Comparison of ENCODE assay signal across 17 cellular contexts in the genomic region with DNA sequence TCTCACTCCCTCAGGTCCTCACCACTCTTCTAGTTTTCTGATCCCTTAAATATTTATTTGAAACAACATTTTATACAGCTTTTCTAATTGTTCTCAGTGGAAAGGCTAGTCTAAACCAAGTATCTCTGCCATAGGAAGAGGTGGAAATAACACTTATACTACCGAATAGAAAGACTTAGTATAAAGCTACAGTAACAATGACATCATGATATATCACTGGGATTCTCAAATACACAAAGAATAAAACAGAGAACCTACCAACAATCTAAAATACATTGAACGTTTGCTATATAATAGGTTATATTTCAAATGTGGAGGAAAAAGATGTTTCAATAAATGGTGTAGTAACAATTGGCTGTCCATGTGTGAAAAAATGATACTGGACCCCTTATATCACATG.
DNase-seq lines count a peak whose midpoint lies in the region; ATAC-seq and TF ChIP-seq lines count a peak whose summit lies in the region.
"Had no signal": no experiment of that assay in that cellular context is flagged by ENCODE, and none has a peak within 500 bp of the region (broad histone marks: within the 10 kb centered on the region; RNA-seq: fewer than 3 reads in every experiment).

No MANE protein-coding gene starts in this region.

- DNase-seq in Calu3 (no peak), chondrocyte (ENCODE audit: low spot score) (no peak), NCI-H774 (lab: John Stamatoyannopoulos, UW) (no peak)
- no peak for DNase-seq in stimulated activated naive B cell treated with anti-CD40 and anti-IgM and Interleukin-4, amounts not matched to agents 10 μg/mL and 1 μg/mL and 100 μg/mL, for 72 hours
- DNase-seq: CD8-positive, alpha-beta T cell; DMS 273 treated with DMSO at 0.1 percent for 48 hours; DMS53; DND-41; EL; GM23248; KBM-7 had no signal

- no TSS peak for BruUV-seq in Calu3 (replicated peaks; lab: Mats Ljungman, UMichigan)

- intact Hi-C loops in Calu3 (cut with micrococcal nuclease; ENCODE audit: unreplicated experiment) = no loop called here

- no peaks in the 10 kb centered on the region for H3K4me1 ChIP-seq in HEK293 (ENCODE audit: control insufficient read depth, insufficient read depth, low read length)
- H3K4me1 ChIP-seq: BLaER1 had no signal

- H3K9me3 ChIP-seq in HEK293 (ENCODE audit: control insufficient read depth, insufficient read depth, low read depth, low read length) = no peaks in the 10 kb centered on the region
- H3K9me3 ChIP-seq: HAP-1 had no signal

- H3K27me3 Mint-ChIP-seq in Calu3 (ENCODE audit: unreplicated experiment) (no peaks in the 10 kb centered on the region), chondrocyte (ENCODE audit: low read depth) (no peaks in the 10 kb centered on the region)
- no peaks in the 10 kb centered on the region for H3K27me3 Mint-ChIP-seq in stimulated activated naive B cell treated with anti-CD40 and anti-IgM and Interleukin-4, amounts not matched to agents 10 μg/mL and 1 μg/mL and 100 μg/mL, for 72 hours
- H3K27me3 Mint-ChIP-seq: IgD-negative memory B cell had no signal

- POLR2A ChIA-PET in HEK293 (lab: Yijun Ruan, JAX) = no interaction called here

- H3K27ac Mint-ChIP-seq in Calu3 (ENCODE audit: unreplicated experiment) = peak overlapping the region; percentile 15
- peak overlapping the region; percentile 63 for H3K27ac Mint-ChIP-seq in chondrocyte (ENCODE audit: unreplicated experiment)
- peak overlapping the region; percentile 37 for H3K27ac Mint-ChIP-seq in stimulated activated naive B cell treated with anti-CD40 and anti-IgM and Interleukin-4, amounts not matched to agents 10 μg/mL and 1 μg/mL and 100 μg/mL, for 72 hours
- H3K27ac Mint-ChIP-seq: CD8-positive, alpha-beta T cell; IgD-negative memory B cell had no signal

- peaks cover 0 to 16% of the 10 kb centered on the region in 2 experiments; a peak in 1 of 3 replicates for H3K36me3 ChIP-seq in HEK293 (ENCODE audit: control insufficient read depth in 2 of 2, insufficient read depth in 1 of 2, low read length in 2 of 2)
- H3K36me3 ChIP-seq: HAP-1 had no signal

- H3K9me3 Mint-ChIP-seq in Calu3 (ENCODE audit: low read depth, unreplicated experiment) = no peaks in the 10 kb centered on the region
- H3K9me3 Mint-ChIP-seq in chondrocyte (ENCODE audit: low read depth) = peaks cover 6% of the 10 kb centered on the region
- peaks cover 8 to 11% of the 10 kb centered on the region in 2 donors for H3K9me3 Mint-ChIP-seq in stimulated activated naive B cell treated with anti-CD40 and anti-IgM and Interleukin-4, amounts not matched to agents 10 μg/mL and 1 μg/mL and 100 μg/mL, for 72 hours

- H3K4me1 Mint-ChIP-seq in Calu3 (ENCODE audit: low read depth, unreplicated experiment) (no peaks in the 10 kb centered on the region), chondrocyte (ENCODE audit: low read depth) (peaks cover 17% of the 10 kb centered on the region)
- H3K4me1 Mint-ChIP-seq in stimulated activated naive B cell treated with anti-CD40 and anti-IgM and Interleukin-4, amounts not matched to agents 10 μg/mL and 1 μg/mL and 100 μg/mL, for 72 hours = peaks cover 2 to 14% of the 10 kb centered on the region in 2 donors
- H3K4me1 Mint-ChIP-seq: CD14-positive monocyte had no signal

- peaks cover 3% of the 10 kb centered on the region for H3K36me3 Mint-ChIP-seq in Calu3 (ENCODE audit: insufficient read depth, unreplicated experiment)
- peaks cover 17% of the 10 kb centered on the region for H3K36me3 Mint-ChIP-seq in chondrocyte (ENCODE audit: low read depth)
- H3K36me3 Mint-ChIP-seq in stimulated activated naive B cell treated with anti-CD40 and anti-IgM and Interleukin-4, amounts not matched to agents 10 μg/mL and 1 μg/mL and 100 μg/mL, for 72 hours = peaks cover 33 to 53% of the 10 kb centered on the region in 2 donors

- no peak overlapping the region for H3K27ac ChIP-seq in HEK293 (ENCODE audit: extremely low read depth, low read depth, low read length)
- H3K27ac ChIP-seq: BLaER1, GM23248 had no signal

- H3K4me3 Mint-ChIP-seq in Calu3 (ENCODE audit: low read depth, unreplicated experiment) = no peak overlapping the region
- no peak overlapping the region for H3K4me3 Mint-ChIP-seq in chondrocyte (ENCODE audit: unreplicated experiment)
- H3K4me3 Mint-ChIP-seq in stimulated activated naive B cell treated with anti-CD40 and anti-IgM and Interleukin-4, amounts not matched to agents 10 μg/mL and 1 μg/mL and 100 μg/mL, for 72 hours = no peak overlapping the region
- H3K4me3 Mint-ChIP-seq: CD14-positive monocyte; CD8-positive, alpha-beta T cell; IgD-negative memory B cell had no signal

- TF ChIP-seq CTCF in Calu3 (IDR thresholded peaks at IDR 0.05; ENCODE audit: unreplicated experiment) = no peak
- no peak for TF ChIP-seq CTCF in HEK293 (tag by site-specific recombination; IDR thresholded peaks at IDR 0.05)
- no peak for TF ChIP-seq CTCF in chondrocyte (IDR thresholded peaks at IDR 0.05)

- H3K4me3 ChIP-seq in HEK293 (ENCODE audit: low read depth, low read length) = no peak overlapping the region
- H3K4me3 ChIP-seq: BLaER1, GM23248, HAP-1 had no signal

- CTCF ChIA-PET in Calu3 (lab: Charles Lee) = no interaction called here
- CTCF ChIA-PET in HEK293 (lab: Yijun Ruan, JAX) = interaction anchor here (0.6 to 0.7 kb wide), 2 partner anchors 19 to 1414 kb away, joined by 4 to 5 read pairs; no protein-coding TSS in a partner anchor

- no peak for ATAC-seq in stimulated activated naive B cell treated with anti-CD40 and anti-IgM and Interleukin-4, amounts not matched to agents 10 μg/mL and 1 μg/mL and 100 μg/mL, for 72 hours (replicated peaks)
- ATAC-seq in GM21619 (IDR thresholded peaks at IDR 0.05; ENCODE audit: unreplicated experiment) = no peak
- ATAC-seq: CD8-positive, alpha-beta T cell had no signal

TF ChIP-seq in HEK293, 187 proteins besides CTCF, POLR2A, EP300 and RAD21:
- TF ChIP-seq, protein P1, sequence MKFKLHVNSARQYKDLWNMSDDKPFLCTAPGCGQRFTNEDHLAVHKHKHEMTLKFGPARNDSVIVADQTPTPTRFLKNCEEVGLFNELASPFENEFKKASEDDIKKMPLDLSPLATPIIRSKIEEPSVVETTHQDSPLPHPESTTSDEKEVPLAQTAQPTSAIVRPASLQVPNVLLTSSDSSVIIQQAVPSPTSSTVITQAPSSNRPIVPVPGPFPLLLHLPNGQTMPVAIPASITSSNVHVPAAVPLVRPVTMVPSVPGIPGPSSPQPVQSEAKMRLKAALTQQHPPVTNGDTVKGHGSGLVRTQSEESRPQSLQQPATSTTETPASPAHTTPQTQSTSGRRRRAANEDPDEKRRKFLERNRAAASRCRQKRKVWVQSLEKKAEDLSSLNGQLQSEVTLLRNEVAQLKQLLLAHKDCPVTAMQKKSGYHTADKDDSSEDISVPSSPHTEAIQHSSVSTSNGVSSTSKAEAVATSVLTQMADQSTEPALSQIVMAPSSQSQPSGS (tag by site-specific recombination; IDR thresholded peaks at IDR 0.05; ENCODE audit: low read depth) = peak; percentile 77
- TF ChIP-seq ZNF510 (tag by site-specific recombination; IDR thresholded peaks at IDR 0.05; ENCODE audit: insufficient replicate concordance) = no peak
